Comparison of ENCODE assay signal across 28 cellular contexts in genomic region chr6:1045239-1045638, GRCh38.
DNase-seq lines count a peak whose midpoint lies in the region; ATAC-seq, FAIRE-seq and TF ChIP-seq lines count a peak whose summit lies in the region.
"Had no signal": no experiment of that assay in that cellular context is flagged by ENCODE, and none has a peak within 500 bp of the region (broad histone marks: within the 10 kb centered on the region; RNA-seq: fewer than 3 reads in every experiment).

No MANE protein-coding gene starts in this region.

- peak overlapping the region; percentile 2 for H3K27ac Mint-ChIP-seq in progenitor cell of endocrine pancreas
- H3K27ac Mint-ChIP-seq in activated CD4-positive, alpha-beta T cell treated with anti-CD3 and anti-CD28 coated beads, Interleukin-2, amount 10 ng/mL, durations not matched to agents 7 days and 5 days, result no peak overlapping the region
- no peak overlapping the region for H3K27ac Mint-ChIP-seq in naive thymus-derived CD4-positive, alpha-beta T cell
- H3K27ac Mint-ChIP-seq: B cell; CD14-positive monocyte; CD4-positive, alpha-beta memory T cell; CD4-positive, CD25-positive, alpha-beta regulatory T cell; CD8-positive, alpha-beta memory T cell had no signal

- no peaks in the 10 kb centered on the region for H3K36me3 Mint-ChIP-seq in progenitor cell of endocrine pancreas (ENCODE audit: insufficient read depth)
- no peaks in the 10 kb centered on the region for H3K36me3 Mint-ChIP-seq in activated CD4-positive, alpha-beta T cell treated with anti-CD3 and anti-CD28 coated beads, Interleukin-2, amount 10 ng/mL, durations not matched to agents 7 days and 5 days (ENCODE audit: low read depth)
- H3K36me3 Mint-ChIP-seq in naive thymus-derived CD4-positive, alpha-beta T cell, result no peaks in the 10 kb centered on the region
- H3K36me3 Mint-ChIP-seq: CD14-positive monocyte; CD4-positive, alpha-beta memory T cell; CD4-positive, CD25-positive, alpha-beta regulatory T cell; CD8-positive, alpha-beta memory T cell had no signal

- H3K27me3 Mint-ChIP-seq in progenitor cell of endocrine pancreas, result peaks cover 5% of the 10 kb centered on the region
- peaks cover 23% of the 10 kb centered on the region for H3K27me3 Mint-ChIP-seq in activated CD4-positive, alpha-beta T cell treated with anti-CD3 and anti-CD28 coated beads, Interleukin-2, amount 10 ng/mL, durations not matched to agents 7 days and 5 days
- peaks cover 37 to 77% (median 64%) of the 10 kb centered on the region in 5 donors for H3K27me3 Mint-ChIP-seq in naive thymus-derived CD4-positive, alpha-beta T cell

- no peak for TF ChIP-seq POLR2A in HepG2 (IDR thresholded peaks at IDR 0.05; ENCODE audit: insufficient read depth in 1 of 2, low read depth in 2 of 2, low read length in 2 of 2)
- TF ChIP-seq POLR2A in right lobe of liver (IDR thresholded peaks at IDR 0.05), result no peak
- no peak for TF ChIP-seq POLR2A in upper lobe of left lung (IDR thresholded peaks at IDR 0.05)

- TF ChIP-seq RAD21 in HepG2 (CRISPR knock-in tag; IDR thresholded peaks at IDR 0.05), result no peak

- in situ Hi-C loops in HepG2 (cut with HindIII; ENCODE audit: extremely low pct_ligation_motif_present, low pct_unique_long_range_greater_than_20kb), result no loop called here

- CTCF ChIA-PET in HepG2 (lab: Yijun Ruan, JAX; ENCODE audit: low intra/inter-chr PET ratio, low total read pairs), result no interaction called here
- CTCF ChIA-PET in activated CD4-positive, alpha-beta T cell treated with anti-CD3 and anti-CD28 coated beads, Interleukin-2, amount 10 ng/mL, durations not matched to agents 7 days and 5 days (lab: Charles Lee), result interaction anchor here (0.6 kb wide), 1 partner anchor 1500 kb away, joined by 5 read pairs; no protein-coding TSS in a partner anchor
- CTCF ChIA-PET in naive thymus-derived CD4-positive, alpha-beta T cell (lab: Charles Lee), result no interaction called here

- H3K27me3 ChIP-seq in HepG2 (ENCODE audit: control insufficient read depth in 1 of 2, insufficient read depth in 2 of 2, low read length in 2 of 2) (no peaks in the 10 kb centered on the region), right lobe of liver (no peaks in the 10 kb centered on the region), upper lobe of left lung (no peaks in the 10 kb centered on the region)
- H3K27me3 ChIP-seq in naive thymus-derived CD4-positive, alpha-beta T cell (ENCODE audit: control insufficient read depth in 2 of 2, insufficient read depth in 2 of 2, low read length in 2 of 2), result no peaks in the 10 kb centered on the region
- H3K27me3 ChIP-seq: BLaER1 treated with 17β-estradiol and CSF1 and Interleukin-3, amounts not matched to agents 10 nM and 100 nM had no signal

- no peak overlapping the region for H3K9ac ChIP-seq in HepG2 (ENCODE audit: insufficient read depth, low read depth, low read length)
- H3K9ac ChIP-seq: BLaER1 treated with 17β-estradiol and CSF1 and Interleukin-3, amounts not matched to agents 10 nM and 100 nM had no signal

- H3K36me3 ChIP-seq in HepG2 (replicated peaks in 1 of 2; ENCODE audit: control insufficient read depth in 1 of 2, insufficient read depth in 2 of 2, low read length in 2 of 2), result no peaks in the 10 kb centered on the region
- no peaks in the 10 kb centered on the region for H3K36me3 ChIP-seq in right lobe of liver
- H3K36me3 ChIP-seq in upper lobe of left lung, result no peaks in the 10 kb centered on the region
- H3K36me3 ChIP-seq in naive thymus-derived CD4-positive, alpha-beta T cell (ENCODE audit: control insufficient read depth in 2 of 3, insufficient read depth in 3 of 3, low read length in 3 of 3), result no peaks in the 10 kb centered on the region
- H3K36me3 ChIP-seq: BLaER1 treated with 17β-estradiol and CSF1 and Interleukin-3, amounts not matched to agents 10 nM and 100 nM had no signal

- TF ChIP-seq EP300 in HepG2 (IDR thresholded peaks at IDR 0.05; ENCODE audit: low read depth in 2 of 2, low read length in 2 of 2), result no peak
- TF ChIP-seq EP300 in HepG2 (CRISPR knock-in tag; IDR thresholded peaks at IDR 0.05; ENCODE audit: borderline replicate concordance), result no peak
- no peak for TF ChIP-seq EP300 in upper lobe of left lung (IDR thresholded peaks at IDR 0.05)

- H3K9me3 ChIP-seq in HepG2 (ENCODE audit: low read length) (no peaks in the 10 kb centered on the region), right lobe of liver (no peaks in the 10 kb centered on the region), upper lobe of left lung (no peaks in the 10 kb centered on the region)
- no peaks in the 10 kb centered on the region for H3K9me3 ChIP-seq in naive thymus-derived CD4-positive, alpha-beta T cell (ENCODE audit: control insufficient read depth in 2 of 3, low read length in 3 of 3)
- H3K9me3 ChIP-seq: A549; BLaER1 treated with 17β-estradiol and CSF1 and Interleukin-3, amounts not matched to agents 10 nM and 100 nM had no signal

- ATAC-seq in HepG2, result no peak
- ATAC-seq in right lobe of liver, result no peak
- ATAC-seq in left colon, result peak; percentile 80
- ATAC-seq in upper lobe of left lung (ENCODE audit: low FRiP score in 2 of 2), result no peak
- no peak for ATAC-seq in naive thymus-derived CD4-positive, alpha-beta T cell
- ATAC-seq: A549, GM12878 had no signal

- no peak overlapping the region for H2AFZ ChIP-seq in HepG2 (ENCODE audit: low read length)

- H3K79me2 ChIP-seq in HepG2 (ENCODE audit: insufficient read depth, low read length), result no peaks in the 10 kb centered on the region

- POLR2A ChIA-PET in HepG2 (lab: Yijun Ruan, JAX), result interaction anchor here (1.2 to 1.3 kb wide), 2 partner anchors 9 to 267 kb away, joined by 3 to 5 read pairs; partner anchors contain the start of gene FOXQ1
- POLR2A ChIA-PET in activated CD4-positive, alpha-beta T cell treated with anti-CD3 and anti-CD28 coated beads, Interleukin-2, amount 10 ng/mL, durations not matched to agents 7 days and 5 days (lab: Charles Lee), result no interaction called here
- POLR2A ChIA-PET in naive thymus-derived CD4-positive, alpha-beta T cell (lab: Charles Lee), result no interaction called here

- no peaks in the 10 kb centered on the region for H4K20me1 ChIP-seq in HepG2 (ENCODE audit: insufficient read depth, low read length)
- H4K20me1 ChIP-seq: BLaER1 treated with 17β-estradiol and CSF1 and Interleukin-3, amounts not matched to agents 10 nM and 100 nM had no signal

- peaks cover 26% of the 10 kb centered on the region for H3K4me1 Mint-ChIP-seq in progenitor cell of endocrine pancreas (ENCODE audit: low read depth)
- H3K4me1 Mint-ChIP-seq in activated CD4-positive, alpha-beta T cell treated with anti-CD3 and anti-CD28 coated beads, Interleukin-2, amount 10 ng/mL, durations not matched to agents 7 days and 5 days, result no peaks in the 10 kb centered on the region
- peaks cover 0 to 7% (median 0%) of the 10 kb centered on the region in 7 donors for H3K4me1 Mint-ChIP-seq in naive thymus-derived CD4-positive, alpha-beta T cell
- H3K4me1 Mint-ChIP-seq: B cell; CD14-positive monocyte; CD4-positive, CD25-positive, alpha-beta regulatory T cell; CD8-positive, alpha-beta memory T cell had no signal

- no peak overlapping the region for H3K4me2 ChIP-seq in HepG2 (ENCODE audit: low read depth, low read length)

- intact Hi-C loops in HepG2 (cut with micrococcal nuclease; ENCODE audit: unreplicated experiment) (no loop called here), right lobe of liver (cut with DNase I) (no loop called here), left colon (cut with DNase I, micrococcal nuclease) (no loop called here)
- intact Hi-C loops in naive thymus-derived CD4-positive, alpha-beta T cell (cut with micrococcal nuclease), result no loop called here

- FAIRE-seq in HepG2 (lab: Jason Lieb, UNC), result no peak
- FAIRE-seq: A549, GM12878, GM12892, GM18507 had no signal

- no peak overlapping the region for H3K4me3 ChIP-seq in HepG2 (replicated peaks in 1 of 3; ENCODE audit: insufficient read depth in 1 of 3, low read depth in 2 of 3, low read length in 3 of 3)
- H3K4me3 ChIP-seq in right lobe of liver, result no peak overlapping the region
- no peak overlapping the region for H3K4me3 ChIP-seq in upper lobe of left lung
- no peak overlapping the region for H3K4me3 ChIP-seq in naive thymus-derived CD4-positive, alpha-beta T cell (ENCODE audit: low read length)
- H3K4me3 ChIP-seq: A549; BLaER1 treated with 17β-estradiol and CSF1 and Interleukin-3, amounts not matched to agents 10 nM and 100 nM; GM12878 had no signal

- no peak for DNase-seq in HepG2 (ENCODE audit: low spot score)
- no peak for DNase-seq in right lobe of liver
- DNase-seq in left colon, result no peak
- no peak for DNase-seq in progenitor cell of endocrine pancreas (ENCODE audit: low spot score, unreplicated experiment)
- DNase-seq in upper lobe of left lung, result no peak
- DNase-seq in activated CD4-positive, alpha-beta T cell treated with anti-CD3 and anti-CD28 coated beads, Interleukin-2, amount 10 ng/mL, durations not matched to agents 7 days and 5 days, result no peak
- DNase-seq in naive thymus-derived CD4-positive, alpha-beta T cell, result no peak
- DNase-seq: AML-193; CD4-positive, alpha-beta memory T cell; CD4-positive, CD25-positive, alpha-beta regulatory T cell; CD8-positive, alpha-beta memory T cell; COR-L47; DMS 273 treated with DMSO at 0.1 percent for 48 hours; DMS153; DMS53; DMS79; DND-41; EL; GDM1 had no signal

- TF ChIP-seq CTCF in HepG2 (CRISPR knock-in tag; IDR thresholded peaks at IDR 0.05) (no peak), right lobe of liver (IDR thresholded peaks at IDR 0.05) (no peak), VCaP (conservative IDR thresholded peaks at IDR 0.05) (no peak), progenitor cell of endocrine pancreas (IDR thresholded peaks at IDR 0.05; ENCODE audit: unreplicated experiment) (no peak), upper lobe of left lung (IDR thresholded peaks at IDR 0.05) (no peak)

- H3K27ac ChIP-seq in HepG2 (ENCODE audit: extremely low read length, insufficient read depth, low read length) (no peak overlapping the region), right lobe of liver (no peak overlapping the region), VCaP (peak overlapping the region; percentile 69; the same call in 1 of the 2 replicates), upper lobe of left lung (no peak overlapping the region)
- H3K27ac ChIP-seq in naive thymus-derived CD4-positive, alpha-beta T cell (ENCODE audit: low read depth, low read length), result no peak overlapping the region
- H3K27ac ChIP-seq: 22Rv1; A549; BLaER1 treated with 17β-estradiol and CSF1 and Interleukin-3, amounts not matched to agents 10 nM and 100 nM had no signal

- H3K9me3 Mint-ChIP-seq in progenitor cell of endocrine pancreas (ENCODE audit: low read depth), result peaks cover 1% of the 10 kb centered on the region
- H3K9me3 Mint-ChIP-seq in activated CD4-positive, alpha-beta T cell treated with anti-CD3 and anti-CD28 coated beads, Interleukin-2, amount 10 ng/mL, durations not matched to agents 7 days and 5 days, result no peaks in the 10 kb centered on the region
- peaks cover 0 to 5% (median 0%) of the 10 kb centered on the region in 11 donors for H3K9me3 Mint-ChIP-seq in naive thymus-derived CD4-positive, alpha-beta T cell

- BruUV-seq in HepG2 (replicated peaks; lab: Mats Ljungman, UMichigan), result no TSS peak

- H3K4me3 Mint-ChIP-seq in progenitor cell of endocrine pancreas (ENCODE audit: low read depth), result no peak overlapping the region
- no peak overlapping the region for H3K4me3 Mint-ChIP-seq in activated CD4-positive, alpha-beta T cell treated with anti-CD3 and anti-CD28 coated beads, Interleukin-2, amount 10 ng/mL, durations not matched to agents 7 days and 5 days
- H3K4me3 Mint-ChIP-seq in naive thymus-derived CD4-positive, alpha-beta T cell, result no peak overlapping the region
- H3K4me3 Mint-ChIP-seq: B cell; CD14-positive monocyte; CD4-positive, alpha-beta memory T cell; CD4-positive, CD25-positive, alpha-beta regulatory T cell; CD8-positive, alpha-beta memory T cell had no signal

- H3K4me1 ChIP-seq in HepG2 (ENCODE audit: insufficient read depth, low read length) (peaks cover 66% of the 10 kb centered on the region), right lobe of liver (peaks cover 0 to 13% (median 2%) of the 10 kb centered on the region in 4 donors), upper lobe of left lung (peaks cover 0 to 12% (median 6%) of the 10 kb centered on the region in 4 donors)
- H3K4me1 ChIP-seq in naive thymus-derived CD4-positive, alpha-beta T cell (ENCODE audit: control insufficient read depth in 2 of 2, insufficient read depth in 2 of 2, low read length in 2 of 2), result no peaks in the 10 kb centered on the region

- 50% methylated on average over 2 of the region's 2 CpGs for WGBS in HepG2 (ENCODE audit: low lambda C conversion rate)
- 78% methylated on average over 2 of the region's 2 CpGs for WGBS in right lobe of liver (ENCODE audit: insufficient coverage, low coverage, low lambda C conversion rate, missing lambda C conversion rate)
- 87 to 95% methylated on average over 2 of the region's 2 CpGs for WGBS in upper lobe of left lung, 2 donors
